In genomic region chr5:10355071-10355889, GRCh38 we compare ENCODE assay signal across 8 cellular contexts. TPM values are rescaled to one million over a fixed set of nuclear protein-coding genes. Genes with fewer than 3 reads are reported as not detected.
DNase-seq lines count a peak whose midpoint lies in the region; ATAC-seq lines count a peak whose summit lies in the region.

No MANE protein-coding gene starts in this region.

- CTCF ChIA-PET in activated CD8-positive, alpha-beta T cell treated with anti-CD3 and anti-CD28 coated beads, Interleukin-2, amount 10 ng/mL, durations not matched to agents 7 days and 5 days (lab: Charles Lee): interaction anchor here (0.9 to 3.3 kb wide), 6 partner anchors 9 to 220 kb away, joined by 3 to 19 read pairs (median 4); no protein-coding TSS in a partner anchor

- ATAC-seq in activated CD8-positive, alpha-beta T cell treated with anti-CD3 and anti-CD28 coated beads, Interleukin-2, amount 10 ng/mL, durations not matched to agents 7 days and 5 days: peak; percentile 10
- ATAC-seq in stimulated activated naive CD8-positive, alpha-beta T cell treated with anti-CD3 and anti-CD28 coated beads, Interleukin-15, amount 100 ng/mL, for 72 hours: peak; percentile 47
- no peak for ATAC-seq in HG03139 (IDR thresholded peaks at IDR 0.05; ENCODE audit: unreplicated experiment)

- H3K4me1 Mint-ChIP-seq in activated CD8-positive, alpha-beta T cell treated with anti-CD3 and anti-CD28 coated beads, Interleukin-2, amount 10 ng/mL, durations not matched to agents 7 days and 5 days (ENCODE audit: low read depth): peaks cover 31% of the 10 kb centered on the region
- peaks cover 42% of the 10 kb centered on the region for H3K4me1 Mint-ChIP-seq in stimulated activated naive CD8-positive, alpha-beta T cell treated with anti-CD3 and anti-CD28 coated beads, Interleukin-15, amount 100 ng/mL, for 72 hours

- no peaks in the 10 kb centered on the region for H3K27me3 Mint-ChIP-seq in activated CD8-positive, alpha-beta T cell treated with anti-CD3 and anti-CD28 coated beads, Interleukin-2, amount 10 ng/mL, durations not matched to agents 7 days and 5 days (ENCODE audit: low read depth)
- no peaks in the 10 kb centered on the region for H3K27me3 Mint-ChIP-seq in stimulated activated naive CD8-positive, alpha-beta T cell treated with anti-CD3 and anti-CD28 coated beads, Interleukin-15, amount 100 ng/mL, for 72 hours

- H3K4me3 Mint-ChIP-seq in activated CD8-positive, alpha-beta T cell treated with anti-CD3 and anti-CD28 coated beads, Interleukin-2, amount 10 ng/mL, durations not matched to agents 7 days and 5 days: peak overlapping the region; percentile 99
- peak overlapping the region; percentile 94 to 99 for H3K4me3 Mint-ChIP-seq in stimulated activated naive CD8-positive, alpha-beta T cell treated with anti-CD3 and anti-CD28 coated beads, Interleukin-15, amount 100 ng/mL, for 72 hours

- peak; percentile 17 for DNase-seq in activated naive CD4-positive, alpha-beta T cell treated with Interleukin-2 at 50 U/mL for 16 hours
- no peak for DNase-seq in activated naive CD4-positive, alpha-beta T cell (lab: John Stamatoyannopoulos, UW)
- peak; percentile 19 for DNase-seq in LHCN-M2 (ENCODE audit: low read depth)
- DNase-seq in activated CD8-positive, alpha-beta T cell treated with anti-CD3 and anti-CD28 coated beads, Interleukin-2, amount 10 ng/mL, durations not matched to agents 7 days and 5 days: peak; percentile 44
- peak; percentile 30 to 48 for DNase-seq in stimulated activated naive CD8-positive, alpha-beta T cell treated with anti-CD3 and anti-CD28 coated beads, Interleukin-15, amount 100 ng/mL, for 72 hours
- DNase-seq in HPDE6-E6E7 (ENCODE audit: extremely low spot score): no peak

- H3K27ac Mint-ChIP-seq in activated CD8-positive, alpha-beta T cell treated with anti-CD3 and anti-CD28 coated beads, Interleukin-2, amount 10 ng/mL, durations not matched to agents 7 days and 5 days: peak overlapping the region; percentile 99
- H3K27ac Mint-ChIP-seq in stimulated activated naive CD8-positive, alpha-beta T cell treated with anti-CD3 and anti-CD28 coated beads, Interleukin-15, amount 100 ng/mL, for 72 hours: peak overlapping the region; percentile 100

- no peaks in the 10 kb centered on the region for H3K9me3 Mint-ChIP-seq in activated CD8-positive, alpha-beta T cell treated with anti-CD3 and anti-CD28 coated beads, Interleukin-2, amount 10 ng/mL, durations not matched to agents 7 days and 5 days (ENCODE audit: insufficient read depth)
- no peaks in the 10 kb centered on the region for H3K9me3 Mint-ChIP-seq in stimulated activated naive CD8-positive, alpha-beta T cell treated with anti-CD3 and anti-CD28 coated beads, Interleukin-15, amount 100 ng/mL, for 72 hours

- H3K4me3 ChIP-seq in iPS-11a (ENCODE audit: low read depth, low read length): peak overlapping the region; percentile 82

- POLR2A ChIA-PET in activated CD8-positive, alpha-beta T cell treated with anti-CD3 and anti-CD28 coated beads, Interleukin-2, amount 10 ng/mL, durations not matched to agents 7 days and 5 days (lab: Charles Lee): interaction anchor here (0.6 to 3.0 kb wide), 4 partner anchors 9 to 279 kb away, joined by 3 to 17 read pairs (median 6); no protein-coding TSS in a partner anchor

- H3K36me3 Mint-ChIP-seq in activated CD8-positive, alpha-beta T cell treated with anti-CD3 and anti-CD28 coated beads, Interleukin-2, amount 10 ng/mL, durations not matched to agents 7 days and 5 days (ENCODE audit: low read depth): peaks cover 2% of the 10 kb centered on the region

RNA-seq across cellular contexts. Expression of gene MARCHF6, which starts 1.8 kb away (rescaled TPM):
- 20.7 and 28.7 TPM in 2 replicates for total RNA-seq in LHCN-M2 (2014; rRNA removed)
- 34.0 TPM for polyA plus RNA-seq in LHCN-M2 (2012)
- total RNA-seq in activated CD8-positive, alpha-beta T cell treated with anti-CD3 and anti-CD28 coated beads, Interleukin-2, amount 10 ng/mL, durations not matched to agents 7 days and 5 days: 10 to 100 TPM; 72.2 to 80.5 TPM

RNA-seq across cellular contexts. Expression of gene CMBL, which starts 47.6 kb away (rescaled TPM):
- 2.9 and 4.0 TPM in 2 replicates for total RNA-seq in LHCN-M2 (2014; rRNA removed)
- polyA plus RNA-seq in LHCN-M2 (2012): 15.3 TPM
- total RNA-seq in activated CD8-positive, alpha-beta T cell treated with anti-CD3 and anti-CD28 coated beads, Interleukin-2, amount 10 ng/mL, durations not matched to agents 7 days and 5 days: 1 to 10 TPM; 1.6 to 1.9 TPM

Comparison
In these comparisons a context has a peak if more than half of its experiments do, and no peak if none do; other contexts are left out.
1. DNase-seq: peak in activated naive CD4-positive, alpha-beta T cell treated with Interleukin-2 at 50 U/mL for 16 hours (single experiment), LHCN-M2 (single experiment), activated CD8-positive, alpha-beta T cell treated with anti-CD3 and anti-CD28 coated beads, Interleukin-2, amount 10 ng/mL, durations not matched to agents 7 days and 5 days (single experiment) and stimulated activated naive CD8-positive, alpha-beta T cell treated with anti-CD3 and anti-CD28 coated beads, Interleukin-15, amount 100 ng/mL, for 72 hours (2 of 2); none in activated naive CD4-positive, alpha-beta T cell (0 of 4) and HPDE6-E6E7 (single experiment).